In genomic region chr2:43824951-43825493, GRCh38 we compare ENCODE assay signal across 18 cellular contexts. TPM values are rescaled to one million over a fixed set of nuclear protein-coding genes. Genes with fewer than 3 reads are reported as not detected.
DNase-seq lines count a peak whose midpoint lies in the region; ATAC-seq and TF ChIP-seq lines count a peak whose summit lies in the region.
"Had no signal": no experiment of that assay in that cellular context is flagged by ENCODE, and none has a peak within 500 bp of the region (broad histone marks: within the 10 kb centered on the region; RNA-seq: fewer than 3 reads in every experiment).

No MANE protein-coding gene starts in this region.

- 0 out of 2 replicates have a peak overlapping the region, but pooled peaks have one; percentile 10 for H2AFZ ChIP-seq in GM23338

- no peaks in the 10 kb centered on the region for H3K36me3 Mint-ChIP-seq in GM23338 (ENCODE audit: low read depth)
- no peaks in the 10 kb centered on the region for H3K36me3 Mint-ChIP-seq in Calu3 (ENCODE audit: insufficient read depth, unreplicated experiment)
- H3K36me3 Mint-ChIP-seq: CD4-positive, alpha-beta memory T cell had no signal

- H3K4me3 ChIP-seq in GM23338 (no peak overlapping the region), H7 (ENCODE audit: insufficient read depth, low read depth, low read length) (no peak overlapping the region), esophagus muscularis mucosa (no peak overlapping the region), right lobe of liver (peak overlapping the region in 2 of 3 donors; percentile 5 to 25), coronary artery (no peak overlapping the region)

- DNase-seq in GM23338 (ENCODE audit: low spot score), result no peak
- DNase-seq in H7, result peak; percentile 2
- peak; percentile 75 for DNase-seq in esophagus muscularis mucosa (ENCODE audit: extremely low spot score)
- DNase-seq in right lobe of liver, result peak; percentile 81 to 88 (median 85)
- DNase-seq in NCI-H1105 treated with DMSO at 0.1 percent for 48 hours (lab: John Stamatoyannopoulos, UW), result no peak
- no peak for DNase-seq in Calu3
- DNase-seq in coronary artery (ENCODE audit: low spot score), result no peak
- DNase-seq: C1 segment of cervical spinal cord; CD4-positive, alpha-beta memory T cell; COR-L47; DMS153; DND-41; H9 had no signal

- no TSS peak for BruUV-seq in Calu3 (replicated peaks; lab: Mats Ljungman, UMichigan)

- H3K4me1 Mint-ChIP-seq in GM23338 (peaks cover 4% of the 10 kb centered on the region; the same call in 1 of the 3 replicates), Calu3 (ENCODE audit: low read depth, unreplicated experiment) (peaks cover 26% of the 10 kb centered on the region)
- H3K4me1 Mint-ChIP-seq: CD4-positive, alpha-beta memory T cell had no signal

- no peak overlapping the region for H3K27ac ChIP-seq in GM23338 (ENCODE audit: low read depth)
- no peak overlapping the region for H3K27ac ChIP-seq in esophagus muscularis mucosa (replicated peaks in 1 of 4)
- peak overlapping the region; percentile 48 to 74 (median 56) for H3K27ac ChIP-seq in right lobe of liver
- H3K27ac ChIP-seq in coronary artery, result no peak overlapping the region

- no peak for ATAC-seq in GM23338
- peak; percentile 84 to 92 (median 88) for ATAC-seq in right lobe of liver
- ATAC-seq: HCT116 had no signal

- H3K4me3 Mint-ChIP-seq in GM23338 (no peak overlapping the region), Calu3 (ENCODE audit: low read depth, unreplicated experiment) (no peak overlapping the region)
- H3K4me3 Mint-ChIP-seq: CD4-positive, alpha-beta memory T cell; H9 had no signal

- CTCF ChIA-PET in Calu3 (lab: Charles Lee), result interaction anchor here (0.6 kb wide), 1 partner anchor 20 kb away, joined by 4 read pairs; no protein-coding TSS in a partner anchor

- no peaks in the 10 kb centered on the region for H3K9me3 ChIP-seq in esophagus muscularis mucosa
- H3K9me3 ChIP-seq in right lobe of liver, result no peaks in the 10 kb centered on the region

- H3K9me3 Mint-ChIP-seq in GM23338 (no peaks in the 10 kb centered on the region), Calu3 (ENCODE audit: low read depth, unreplicated experiment) (peaks cover 3% of the 10 kb centered on the region)
- H3K9me3 Mint-ChIP-seq: CD4-positive, alpha-beta memory T cell; H9 had no signal

- H3K36me3 ChIP-seq in GM23338 (ENCODE audit: insufficient read depth) (no peaks in the 10 kb centered on the region), H7 (replicated peaks; ENCODE audit: control insufficient read depth, insufficient read depth, low read length) (no peaks in the 10 kb centered on the region), esophagus muscularis mucosa (no peaks in the 10 kb centered on the region), right lobe of liver (peaks cover 0 to 32% (median 4%) of the 10 kb centered on the region in 4 donors)

- TF ChIP-seq POLR2A in esophagus muscularis mucosa (IDR thresholded peaks at IDR 0.05; ENCODE audit: low read depth) (no peak), right lobe of liver (IDR thresholded peaks at IDR 0.05) (no peak)

- H3K27me3 Mint-ChIP-seq in GM23338 (ENCODE audit: insufficient read depth, low read depth, poor library complexity), result peaks cover 3% of the 10 kb centered on the region
- no peaks in the 10 kb centered on the region for H3K27me3 Mint-ChIP-seq in Calu3 (ENCODE audit: unreplicated experiment)

- H3K27me3 ChIP-seq in GM23338 (ENCODE audit: insufficient read depth), result peaks cover 4% of the 10 kb centered on the region
- no peaks in the 10 kb centered on the region for H3K27me3 ChIP-seq in H7 (ENCODE audit: control insufficient read depth, insufficient read depth, low read length)
- peaks cover 0 to 5% (median 0%) of the 10 kb centered on the region in 4 donors for H3K27me3 ChIP-seq in esophagus muscularis mucosa
- no peaks in the 10 kb centered on the region for H3K27me3 ChIP-seq in right lobe of liver

- WGBS in esophagus muscularis mucosa, result 85% methylated on average over 12 of the region's 12 CpGs
- 26% methylated on average over 11 of the region's 12 CpGs for WGBS in right lobe of liver (ENCODE audit: insufficient coverage, low coverage, low lambda C conversion rate, missing lambda C conversion rate)

- no peak overlapping the region for H3K27ac Mint-ChIP-seq in GM23338
- no peak overlapping the region for H3K27ac Mint-ChIP-seq in Calu3 (ENCODE audit: unreplicated experiment)
- H3K27ac Mint-ChIP-seq: CD4-positive, alpha-beta memory T cell; H9 had no signal

- H4K20me1 ChIP-seq in GM23338 (replicated peaks; ENCODE audit: insufficient read depth), result no peaks in the 10 kb centered on the region

- H3K9me2 ChIP-seq in GM23338 (ENCODE audit: insufficient read depth), result no peaks in the 10 kb centered on the region

- no peaks in the 10 kb centered on the region for H3K79me2 ChIP-seq in GM23338 (replicated peaks; ENCODE audit: insufficient read depth)

- TF ChIP-seq CTCF in GM23338 (conservative IDR thresholded peaks at IDR 0.05; ENCODE audit: low read depth in 2 of 2) (no peak), esophagus muscularis mucosa (IDR thresholded peaks at IDR 0.05) (no peak), right lobe of liver (IDR thresholded peaks at IDR 0.05) (no peak), Calu3 (IDR thresholded peaks at IDR 0.05; ENCODE audit: unreplicated experiment) (no peak), coronary artery (IDR thresholded peaks at IDR 0.05) (no peak)

- no peak overlapping the region for H3K4me2 ChIP-seq in GM23338

- TF ChIP-seq EP300 in esophagus muscularis mucosa (IDR thresholded peaks at IDR 0.05), result no peak

- H3K4me1 ChIP-seq in GM23338 (ENCODE audit: insufficient read depth) (no peaks in the 10 kb centered on the region), esophagus muscularis mucosa (no peaks in the 10 kb centered on the region), right lobe of liver (peaks cover 0 to 45% (median 21%) of the 10 kb centered on the region in 4 donors)

- no peaks in the 10 kb centered on the region for H3F3A ChIP-seq in GM23338 (replicated peaks; ENCODE audit: low read depth)

- intact Hi-C loops in esophagus muscularis mucosa (cut with DNase I) (no loop called here), right lobe of liver (cut with DNase I) (no loop called here), Calu3 (cut with micrococcal nuclease; ENCODE audit: unreplicated experiment) (no loop called here)

TF ChIP-seq in GM23338, 12 proteins besides CTCF, POLR2A, EP300 and RAD21 (continues in another document):
- no peak for TF ChIP-seq POLR2AphosphoS5 (IDR thresholded peaks at IDR 0.05; ENCODE audit: low read depth)
- TF ChIP-seq ETS1 (IDR thresholded peaks at IDR 0.05), result no peak
- no peak for TF ChIP-seq CREB1 (CRISPR knock-in tag; IDR thresholded peaks at IDR 0.05; ENCODE audit: low read depth)
- no peak for TF ChIP-seq STAT1 (IDR thresholded peaks at IDR 0.05; ENCODE audit: unreplicated experiment)
- TF ChIP-seq REST (IDR thresholded peaks at IDR 0.05; ENCODE audit: unreplicated experiment), result no peak
- no peak for TF ChIP-seq ZNF114 (CRISPR knock-in tag; IDR thresholded peaks at IDR 0.05)

RNA-seq across cellular contexts. Expression of gene ABCG5, which starts 13.6 kb away (rescaled TPM):
- not detected in 2 replicates for total RNA-seq in GM23338 (2014; rRNA removed; shearing (Covaris generic))
- polyA plus RNA-seq in GM23338 (2016; fragmentation: Nextera tagmentation; extraction: Ambion mirVana), result 0.08 and 0.14 TPM in 2 replicates
- not detected in 2 replicates for total RNA-seq in H7 (2014; rRNA removed; shearing (Covaris generic))
- total RNA-seq in esophagus muscularis mucosa (not detected), right lobe of liver (10 to 100 TPM; 15.3 to 63.5 (median 35.4) TPM), Calu3 (2022) (0.66 and 1.0 TPM in 2 replicates)
- total RNA-seq: A172; A673; CD4-positive, alpha-beta memory T cell; H1; H9 had no signal
- polyA plus RNA-seq: BJ; CD4-positive, alpha-beta memory T cell; H1 had no signal

RNA-seq across cellular contexts. Expression of gene ABCG8, which starts 13.7 kb away (rescaled TPM):
- total RNA-seq in GM23338 (2014; rRNA removed; shearing (Covaris generic)), result 0.31 and 0.35 TPM in 2 replicates
- polyA plus RNA-seq in GM23338 (2016; fragmentation: Nextera tagmentation; extraction: Ambion mirVana), result 0.03 and 0.19 TPM in 2 replicates
- total RNA-seq in H7 (2014; rRNA removed; shearing (Covaris generic)), result not detected in 2 replicates
- not detected for total RNA-seq in esophagus muscularis mucosa
- 100 to 1,000 TPM in 1 of 6 experiments, 10 to 100 TPM in 5; 30.1 to 116 (median 49.0) TPM for total RNA-seq in right lobe of liver
- 1.4 and 1.6 TPM in 2 replicates for total RNA-seq in Calu3 (2022)
- total RNA-seq: A172; A673; CD4-positive, alpha-beta memory T cell; H1; H9 had no signal
- polyA plus RNA-seq: BJ, H1 had no signal

RNA-seq across cellular contexts. Expression of gene DYNC2LI1, which starts 51.2 kb away (rescaled TPM):
- total RNA-seq in GM23338 (2014; rRNA removed; shearing (Covaris generic)), result 5.7 and 8.4 TPM in 2 replicates
- 8.8 and 11.5 TPM in 2 replicates for polyA plus RNA-seq in GM23338 (2016; fragmentation: Nextera tagmentation; extraction: Ambion mirVana)
- total RNA-seq in H7 (2014; rRNA removed; shearing (Covaris generic)), result 9.5 and 15.4 TPM in 2 replicates
- total RNA-seq in esophagus muscularis mucosa (10 to 100 TPM; 15.6 to 19.1 (median 17.7) TPM), right lobe of liver (1 to 10 TPM; 3.2 to 6.9 (median 6.2) TPM), Calu3 (2022) (20.0 and 24.0 TPM in 2 replicates)

Comparison
In these comparisons a context has a peak if more than half of its experiments do, and no peak if none do; other contexts are left out.
1. DNase-seq: peak in H7 (single experiment), esophagus muscularis mucosa (single experiment) and right lobe of liver (3 of 3); none in GM23338 (single experiment), NCI-H1105 treated with DMSO at 0.1 percent for 48 hours (single experiment), Calu3 (single experiment) and coronary artery (single experiment).
2. H3K27ac ChIP-seq: peak in right lobe of liver (3 of 3); none in GM23338 (single experiment), esophagus muscularis mucosa (0 of 4) and coronary artery (0 of 2).
3. H3K4me3 ChIP-seq: peak in right lobe of liver (2 of 3); none in GM23338 (single experiment), H7 (single experiment), esophagus muscularis mucosa (0 of 4) and coronary artery (single experiment).
4. RNA of gene ABCG8, which starts 13.7 kb away (total RNA-seq): 30.1 to 116 TPM in right lobe of liver; 1.4 to 1.6 TPM in Calu3, 0.31 to 0.35 TPM in GM23338, not detected in H7 and not detected in esophagus muscularis mucosa; every median in the first group is over 10 times any median in the second.